In the genomic region with DNA sequence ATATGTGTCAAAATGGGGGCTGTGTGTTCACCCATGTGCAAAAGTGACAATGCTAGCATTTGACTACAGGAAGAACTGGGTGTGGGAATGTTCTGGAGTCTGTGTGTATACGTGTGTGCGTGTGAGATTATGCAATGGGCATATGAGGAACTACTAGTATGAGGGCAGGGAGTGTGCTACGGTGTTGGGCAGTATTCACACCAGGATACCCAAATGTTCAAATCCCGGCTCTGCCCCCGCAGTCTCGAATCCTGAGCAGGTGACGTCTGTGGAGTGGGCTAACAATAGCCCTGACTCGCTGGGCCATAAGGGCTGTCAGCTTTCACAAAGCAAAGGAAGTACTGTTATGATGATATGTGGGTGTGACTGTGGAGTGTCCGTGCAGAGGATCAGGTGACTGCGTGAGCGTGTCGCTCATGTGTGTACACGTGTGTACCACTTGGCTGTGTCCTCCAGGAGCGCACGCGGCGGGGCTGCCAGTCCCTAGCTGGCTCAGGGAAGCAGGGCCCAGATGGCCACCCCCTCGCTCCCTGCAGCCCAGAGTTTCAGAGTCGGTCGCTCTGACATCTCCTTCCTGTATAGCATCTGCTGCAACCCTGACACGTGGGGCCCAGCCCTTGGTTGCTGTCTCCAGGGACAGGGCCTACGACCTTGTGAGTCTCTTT, we compare ENCODE assay signal across 9 cellular contexts. TPM values are rescaled to one million over a fixed set of nuclear protein-coding genes. Genes with fewer than 3 reads are reported as not detected.
DNase-seq lines count a peak whose midpoint lies in the region; ATAC-seq, FAIRE-seq and TF ChIP-seq lines count a peak whose summit lies in the region.
"Had no signal": no experiment of that assay in that cellular context is flagged by ENCODE, and none has a peak within 500 bp of the region (broad histone marks: within the 10 kb centered on the region; RNA-seq: fewer than 3 reads in every experiment).

No MANE protein-coding gene starts in this region.

- no peak overlapping the region for H4K8ac ChIP-seq in neuronal stem cell (ENCODE audit: low read depth, low read length)

- no peak overlapping the region for H3K4ac ChIP-seq in neuronal stem cell (ENCODE audit: low read length)

- H3K27me3 ChIP-seq in DOHH2 (ENCODE audit: control insufficient read depth, low read length) (no peaks in the 10 kb centered on the region), neuronal stem cell (ENCODE audit: control insufficient read depth in 3 of 3, insufficient read depth in 3 of 3, low read depth in 1 of 3, low read length in 3 of 3) (no peaks in the 10 kb centered on the region)
- H3K27me3 ChIP-seq: ascending aorta had no signal

- H2BK15ac ChIP-seq in neuronal stem cell (ENCODE audit: low read length): peak overlapping the region; percentile 88

- peak overlapping the region; percentile 96 for H2BK12ac ChIP-seq in neuronal stem cell (ENCODE audit: low read length)

- no peak for TF ChIP-seq CTCF in DOHH2 (IDR thresholded peaks at IDR 0.05; ENCODE audit: low read depth, low read length, poor library complexity, severe bottlenecking)

- H3K79me1 ChIP-seq in neuronal stem cell (ENCODE audit: low read depth, low read length): no peaks in the 10 kb centered on the region

- H3K9me3 ChIP-seq in DOHH2 (ENCODE audit: control insufficient read depth, insufficient read depth, low read length) (no peaks in the 10 kb centered on the region), T-helper 17 cell (ENCODE audit: control insufficient read depth, low read length, poor library complexity, severe bottlenecking) (no peaks in the 10 kb centered on the region), neuronal stem cell (replicated peaks in 1 of 2; ENCODE audit: control insufficient read depth in 2 of 2, insufficient read depth in 1 of 2, low read depth in 1 of 2, low read length in 2 of 2) (no peaks in the 10 kb centered on the region)
- H3K9me3 ChIP-seq: ascending aorta had no signal

- H3K23ac ChIP-seq in neuronal stem cell (ENCODE audit: low read depth, low read length, poor library complexity): no peak overlapping the region

- no peaks in the 10 kb centered on the region for H3K36me3 Mint-ChIP-seq in T-helper 17 cell (ENCODE audit: low read depth)

- H2AK5ac ChIP-seq in neuronal stem cell (ENCODE audit: low read depth, low read length): peak overlapping the region; percentile 98

- no peak overlapping the region for H3K4me3 Mint-ChIP-seq in T-helper 17 cell

- H3K18ac ChIP-seq in neuronal stem cell (ENCODE audit: low read length): peak overlapping the region; percentile 71

- H4K20me1 ChIP-seq in DOHH2 (ENCODE audit: control insufficient read depth, insufficient read depth, low read depth, low read length): no peaks in the 10 kb centered on the region

- H3K4me2 ChIP-seq in DOHH2 (ENCODE audit: low read length) (peak overlapping the region; percentile 44), neuronal stem cell (ENCODE audit: insufficient read depth, low read length, poor library complexity, severe bottlenecking) (no peak overlapping the region)

- TF ChIP-seq POLR2A in GM19193 (IDR thresholded peaks at IDR 0.05; ENCODE audit: extremely low read depth, insufficient read depth, insufficient read length): peak; percentile 40

- H3K4me1 Mint-ChIP-seq in T-helper 17 cell: peaks cover 8% of the 10 kb centered on the region

- H2AFZ ChIP-seq in neuronal stem cell (ENCODE audit: low read length): peak overlapping the region; percentile 50

- peak overlapping the region; percentile 37 for H3K4me3 ChIP-seq in DOHH2 (ENCODE audit: low read length)
- no peak overlapping the region for H3K4me3 ChIP-seq in neuronal stem cell (ENCODE audit: low read length in 2 of 2)
- H3K4me3 ChIP-seq: ascending aorta had no signal

- H3K9ac ChIP-seq in neuronal stem cell (ENCODE audit: low read depth, low read length, poor library complexity): peak overlapping the region; percentile 22

- no peaks in the 10 kb centered on the region for H3K36me3 ChIP-seq in DOHH2 (ENCODE audit: control insufficient read depth, low read length)
- H3K36me3 ChIP-seq in neuronal stem cell (replicated peaks in 1 of 2; ENCODE audit: control insufficient read depth in 2 of 2, insufficient read depth in 2 of 2, low read length in 2 of 2): no peaks in the 10 kb centered on the region
- H3K36me3 ChIP-seq: ascending aorta had no signal

- FAIRE-seq in RCC 7860 (lab: Jason Lieb, UNC): no peak

- H3K27ac ChIP-seq in DOHH2 (ENCODE audit: low read depth, low read length) (peak overlapping the region; percentile 11; the same call in 1 of the 2 replicates), neuronal stem cell (replicated peaks; ENCODE audit: low read length) (no peak overlapping the region)
- H3K27ac ChIP-seq: ascending aorta had no signal

- ATAC-seq in HG03097 (IDR thresholded peaks at IDR 0.05; ENCODE audit: low FRiP score, unreplicated experiment) (peak; percentile 80), T-helper 17 cell (peak; percentile 66)

- no peak overlapping the region for H2BK120ac ChIP-seq in neuronal stem cell (ENCODE audit: low read depth, low read length)

- H4K91ac ChIP-seq in neuronal stem cell (ENCODE audit: low read depth, low read length, poor library complexity): peak overlapping the region; percentile 93

- peak overlapping the region; percentile 62 for H3K27ac Mint-ChIP-seq in T-helper 17 cell

- no peaks in the 10 kb centered on the region for H3K27me3 Mint-ChIP-seq in T-helper 17 cell

- DNase-seq in T-helper 17 cell (no peak), neuronal stem cell (ENCODE audit: low spot score) (no peak), RCC 7860 (ENCODE audit: low spot score) (no peak), SHP77 (lab: John Stamatoyannopoulos, UW) (no peak), NCI-H774 (lab: John Stamatoyannopoulos, UW) (no peak)

- no peaks in the 10 kb centered on the region for H3F3A ChIP-seq in DOHH2 (ENCODE audit: control insufficient read depth, insufficient read depth)

- peaks cover 28% of the 10 kb centered on the region for H3K4me1 ChIP-seq in DOHH2 (ENCODE audit: control insufficient read depth, low read length)
- peaks cover 58 to 59% of the 10 kb centered on the region in 2 donors for H3K4me1 ChIP-seq in neuronal stem cell (ENCODE audit: control insufficient read depth in 2 of 2, insufficient read depth in 1 of 2, low read depth in 1 of 2, low read length in 2 of 2)
- H3K4me1 ChIP-seq: ascending aorta had no signal

- H3K14ac ChIP-seq in neuronal stem cell (ENCODE audit: low read length): peak overlapping the region; percentile 67

- no CpG with 5 or more reads among the region's 22 CpGs for WGBS in neuronal stem cell (ENCODE audit: extremely low coverage in 2 of 2, insufficient read length in 2 of 2, insufficient replicate concordance in 1 of 2), 2 donors

- H3K79me2 ChIP-seq in DOHH2 (ENCODE audit: control insufficient read depth, low read length): no peaks in the 10 kb centered on the region

- no peaks in the 10 kb centered on the region for H3K9me2 ChIP-seq in DOHH2 (replicated peaks; ENCODE audit: control insufficient read depth, low read length)

- peak overlapping the region; percentile 27 for H2BK5ac ChIP-seq in neuronal stem cell (ENCODE audit: low read length)

RNA-seq across cellular contexts. Expression of a gene that starts 27.2 kb away (rescaled TPM):
- total RNA-seq in T-helper 17 cell: 100 to 1,000 TPM; 114 to 128 TPM
- 22.0 TPM for polyA plus RNA-seq in neuronal stem cell (2013, experiment 1 of 2)
- 22.8 TPM for polyA plus RNA-seq in neuronal stem cell (2013, experiment 2 of 2)
